In the genomic region with DNA sequence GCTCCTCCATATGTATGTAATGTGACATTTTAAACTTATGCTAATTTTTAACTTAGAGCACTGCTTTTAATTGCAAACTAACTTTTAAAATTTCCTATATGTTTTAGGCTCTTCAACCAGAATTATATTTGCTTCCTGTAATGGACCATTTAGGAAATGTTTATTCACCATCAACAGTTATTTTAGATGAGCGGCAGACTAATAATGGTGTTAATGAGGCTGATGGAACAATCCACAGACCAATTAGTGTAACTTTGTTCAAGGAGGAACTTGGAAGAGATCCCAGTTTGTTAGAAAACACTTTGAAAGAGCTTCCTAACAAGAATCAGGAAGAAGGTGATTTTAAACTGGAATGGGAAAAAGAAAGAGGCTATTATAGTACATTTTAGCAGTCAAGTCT, we compare ENCODE assay signal across 12 cellular contexts.
"Had no signal": no experiment of that assay in that cellular context is flagged by ENCODE, and none has a peak within 500 bp of the region (broad histone marks: within the 10 kb centered on the region; RNA-seq: fewer than 3 reads in every experiment).

No MANE protein-coding gene starts in this region.

- DNase-seq: activated B cell treated with CpG ODN at 0.5 μM for 24 hours; activated CD4-positive, alpha-beta memory T cell treated with anti-CD3 and anti-CD28 coated beads for 36 hours; activated CD4-positive, alpha-beta T cell treated with anti-CD3 and anti-CD28 coated beads for 4 hours; activated naive CD4-positive, alpha-beta T cell; caudate nucleus; dorsolateral prefrontal cortex; lower lobe of right lung; stimulated activated naive CD8-positive, alpha-beta T cell treated with anti-CD3 and anti-CD28 coated beads, Interleukin-15, Interleukin-2, amounts not matched to agents 100 U/mL and 50 U/mL, for 24 hours had no signal

- H3K9me3 ChIP-seq: lower lobe of right lung, right atrium auricular region, tibial nerve had no signal

- H3K27ac ChIP-seq: dorsolateral prefrontal cortex, lower lobe of right lung, right atrium auricular region, skin epidermis, tibial nerve had no signal

- H3K4me1 ChIP-seq: lower lobe of right lung, right atrium auricular region, tibial nerve had no signal

- H3K27me3 ChIP-seq: dorsolateral prefrontal cortex, right atrium auricular region, tibial nerve had no signal

- ATAC-seq: lower lobe of right lung; stimulated activated naive CD8-positive, alpha-beta T cell treated with anti-CD3 and anti-CD28 coated beads, Interleukin-15, Interleukin-2, amounts not matched to agents 100 U/mL and 50 U/mL, for 24 hours had no signal

- H3K4me3 ChIP-seq: dorsolateral prefrontal cortex, lower lobe of right lung, right atrium auricular region, skin epidermis, tibial nerve had no signal

- FAIRE-seq: urothelium cell line had no signal

- H3K36me3 ChIP-seq: lower lobe of right lung, right atrium auricular region had no signal
